In the genomic region with DNA sequence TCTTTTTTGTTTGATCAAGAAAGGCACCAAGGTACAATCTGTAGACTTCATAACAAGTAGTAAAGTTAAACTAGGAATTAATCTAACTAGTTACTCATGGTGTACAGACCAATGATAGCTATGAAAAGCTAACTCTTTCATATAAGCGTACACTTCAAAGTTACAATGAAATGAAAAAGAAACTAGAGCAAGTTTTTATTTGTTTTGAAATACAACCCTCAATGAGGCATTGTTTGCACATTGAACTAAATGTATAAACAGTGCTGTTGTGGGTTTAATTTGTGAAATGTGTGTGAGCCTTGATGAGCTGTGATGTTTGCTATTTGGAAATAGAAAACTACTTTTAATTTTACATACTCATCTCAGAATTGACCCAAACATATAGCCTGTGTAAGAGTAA, we compare ENCODE assay signal across 27 cellular contexts. TPM values are rescaled to one million over a fixed set of nuclear protein-coding genes. Genes with fewer than 3 reads are reported as not detected.
"Had no signal": no experiment of that assay in that cellular context is flagged by ENCODE, and none has a peak within 500 bp of the region (broad histone marks: within the 10 kb centered on the region; RNA-seq: fewer than 3 reads in every experiment).

No MANE protein-coding gene starts in this region.

- H3K9me3 ChIP-seq: ascending aorta had no signal

- H3K4me3 ChIP-seq: ascending aorta, breast epithelium, coronary artery, dorsolateral prefrontal cortex had no signal

- H3K27ac ChIP-seq: ascending aorta, breast epithelium, coronary artery, dorsolateral prefrontal cortex had no signal

- ATAC-seq: activated CD4-positive, alpha-beta T cell treated with anti-CD3 and anti-CD28 coated beads for 36 hours; activated CD8-positive, alpha-beta memory T cell treated with anti-CD3 and anti-CD28 coated beads, Interleukin-2, amount 10 ng/mL, durations not matched to agents 7 days and 5 days; activated CD8-positive, alpha-beta T cell treated with anti-CD3 and anti-CD28 coated beads, Interleukin-2, amount 10 ng/mL, durations not matched to agents 7 days and 5 days; activated naive CD4-positive, alpha-beta T cell treated with anti-CD3 and anti-CD28 coated beads, Interleukin-2, amount 50 U/mL, for 72 hours; activated T-cell treated with anti-CD3 and anti-CD28 coated beads, Interleukin-2, amount 50 U/mL, for 72 hours; esophagus mucosa had no signal

- DNase-seq: activated CD4-positive, alpha-beta memory T cell treated with anti-CD3 and anti-CD28 coated beads for 36 hours; activated CD4-positive, alpha-beta T cell treated with anti-CD3 and anti-CD28 coated beads for 36 hours; activated CD4-positive, alpha-beta T cell treated with anti-CD3 and anti-CD28 coated beads, Interleukin-2, amount 10 ng/mL, durations not matched to agents 24 days and 14 days; activated CD4-positive, CD25-positive, alpha-beta regulatory T cell; activated CD4-positive, CD25-positive, alpha-beta regulatory T cell treated with anti-CD3 and anti-CD28 coated beads, Interleukin-2, amount 50 U/mL, for 72 hours; activated CD8-positive, alpha-beta memory T cell treated with anti-CD3 and anti-CD28 coated beads, Interleukin-2, amount 10 ng/mL, durations not matched to agents 7 days and 5 days; activated CD8-positive, alpha-beta memory T cell treated with anti-CD3 and anti-CD28 coated beads, Interleukin-2, amount 50 U/mL, for 4 hours; activated CD8-positive, alpha-beta T cell treated with anti-CD3 and anti-CD28 coated beads, Interleukin-2, amount 10 ng/mL, durations not matched to agents 7 days and 5 days; activated gamma-delta T cell; activated naive CD4-positive, alpha-beta T cell; activated naive CD4-positive, alpha-beta T cell treated with anti-CD3 and anti-CD28 coated beads, Interleukin-2, amount 10 ng/mL, durations not matched to agents 7 days and 5 days; activated naive CD8-positive, alpha-beta T cell treated with anti-CD3 and anti-CD28 coated beads, Interleukin-2, amount 10 ng/mL, durations not matched to agents 7 days and 5 days; activated T-cell treated with anti-CD3 and anti-CD28 coated beads, Interleukin-2, amount 50 U/mL, for 24 hours; activated T-cell treated with anti-CD3 and anti-CD28 coated beads, Interleukin-2, amount 50 U/mL, for 72 hours; dorsolateral prefrontal cortex; effector memory CD4-positive, alpha-beta T cell; endodermal cell; foreskin fibroblast; head of caudate nucleus; T-helper 2 cell had no signal

- H3K36me3 ChIP-seq: ascending aorta, breast epithelium had no signal

- H3K4me1 ChIP-seq: ascending aorta, breast epithelium had no signal

- H3K27me3 ChIP-seq: ascending aorta, breast epithelium had no signal

RNA-seq across cellular contexts. Expression of gene EYA4, which starts 11.1 kb away (rescaled TPM):
- total RNA-seq: activated CD4-positive, alpha-beta memory T cell treated with anti-CD3 and anti-CD28 coated beads for 36 hours; activated CD4-positive, alpha-beta T cell treated with anti-CD3 and anti-CD28 coated beads for 36 hours; activated CD4-positive, alpha-beta T cell treated with anti-CD3 and anti-CD28 coated beads, Interleukin-2, amount 10 ng/mL, durations not matched to agents 24 days and 14 days; activated CD8-positive, alpha-beta memory T cell treated with anti-CD3 and anti-CD28 coated beads for 36 hours; activated CD8-positive, alpha-beta memory T cell treated with anti-CD3 and anti-CD28 coated beads, Interleukin-2, amount 10 ng/mL, durations not matched to agents 7 days and 5 days; activated CD8-positive, alpha-beta T cell treated with anti-CD3 and anti-CD28 coated beads, Interleukin-2, amount 10 ng/mL, durations not matched to agents 7 days and 5 days; activated naive CD4-positive, alpha-beta T cell treated with anti-CD3 and anti-CD28 coated beads, Interleukin-2, amount 50 U/mL, for 72 hours; activated naive CD8-positive, alpha-beta T cell treated with anti-CD3 and anti-CD28 coated beads, Interleukin-2, amount 10 ng/mL, durations not matched to agents 7 days and 5 days; activated T-cell treated with anti-CD3 and anti-CD28 coated beads, Interleukin-2, amount 50 U/mL, for 72 hours; epithelial cell of proximal tubule had no signal
